In genomic region chr9:120344230-120344629, GRCh38 we compare ENCODE assay signal across 13 cellular contexts.
DNase-seq lines count a peak whose midpoint lies in the region; ATAC-seq and TF ChIP-seq lines count a peak whose summit lies in the region.
"Had no signal": no experiment of that assay in that cellular context is flagged by ENCODE, and none has a peak within 500 bp of the region (broad histone marks: within the 10 kb centered on the region; RNA-seq: fewer than 3 reads in every experiment).

No MANE protein-coding gene starts in this region.

- H3K4me1 ChIP-seq in ovary (ENCODE audit: insufficient read depth): no peaks in the 10 kb centered on the region
- H3K4me1 ChIP-seq: ascending aorta had no signal

- H3K36me3 Mint-ChIP-seq in HFFc6 (ENCODE audit: low read depth): no peaks in the 10 kb centered on the region
- H3K36me3 Mint-ChIP-seq in activated T-cell treated with anti-CD3 and anti-CD28 coated beads, Interleukin-2, amount 50 U/mL, for 4 hours (ENCODE audit: insufficient read depth): no peaks in the 10 kb centered on the region
- no peaks in the 10 kb centered on the region for H3K36me3 Mint-ChIP-seq in WTC11

- H3K4me3 ChIP-seq in ovary: no peak overlapping the region
- H3K4me3 ChIP-seq: ascending aorta had no signal

- TF ChIP-seq EP300 in ovary (IDR thresholded peaks at IDR 0.05): no peak

- H3K27ac ChIP-seq in ovary: no peak overlapping the region
- H3K27ac ChIP-seq: ascending aorta, C4-2B had no signal

- no peaks in the 10 kb centered on the region for H3K9me3 ChIP-seq in ovary
- H3K9me3 ChIP-seq: ascending aorta had no signal

- H3K9me3 Mint-ChIP-seq in HFFc6 (no peaks in the 10 kb centered on the region), WTC11 (no peaks in the 10 kb centered on the region; the same call in 1 of the 2 replicates)
- H3K9me3 Mint-ChIP-seq in activated T-cell treated with anti-CD3 and anti-CD28 coated beads, Interleukin-2, amount 50 U/mL, for 4 hours: no peaks in the 10 kb centered on the region

- WGBS in ovary, 3 donors: 72 to 90% (median 78%) methylated on average over 2 of the region's 2 CpGs

- DNase-seq in AG08395 (ENCODE audit: low spot score): peak; percentile 69
- DNase-seq in HFFc6: peak; percentile 67
- peak; percentile 92 for DNase-seq in amniotic epithelial cell (ENCODE audit: low read depth)
- DNase-seq in glomerular visceral epithelial cell (ENCODE audit: extremely low spot score): peak; percentile 73
- DNase-seq in ovary: no peak
- DNase-seq in activated T-cell treated with anti-CD3 and anti-CD28 coated beads, Interleukin-2, amount 50 U/mL, for 4 hours: no peak
- DNase-seq in WTC11 (ENCODE audit: low spot score): no peak
- DNase-seq in activated CD4-positive, alpha-beta T cell treated with anti-CD3 and anti-CD28 coated beads, Interleukin-2, amount 50 U/mL, for 48 hours: no peak
- DNase-seq: NCI-H2081 treated with DMSO at 0.1 percent for 48 hours; nephron progenitor cell; stimulated activated CD8-positive, alpha-beta memory T cell treated with anti-CD3 and anti-CD28 coated beads, Interleukin-4, amount 100 ng/mL, for 48 hours had no signal

- H3K4me1 Mint-ChIP-seq in HFFc6 (ENCODE audit: low read depth) (peaks cover 23% of the 10 kb centered on the region), WTC11 (peaks cover 5% of the 10 kb centered on the region)
- H3K4me1 Mint-ChIP-seq in activated T-cell treated with anti-CD3 and anti-CD28 coated beads, Interleukin-2, amount 50 U/mL, for 4 hours (ENCODE audit: low read depth): peaks cover 3% of the 10 kb centered on the region

- POLR2A ChIA-PET in WTC11 (lab: Charles Lee): no interaction called here

- H3K27me3 Mint-ChIP-seq in HFFc6 (ENCODE audit: insufficient read depth): peaks cover 4% of the 10 kb centered on the region; the same call in 1 of the 2 replicates
- H3K27me3 Mint-ChIP-seq in activated T-cell treated with anti-CD3 and anti-CD28 coated beads, Interleukin-2, amount 50 U/mL, for 4 hours (ENCODE audit: low read depth): peaks cover 2% of the 10 kb centered on the region
- H3K27me3 Mint-ChIP-seq in WTC11 (ENCODE audit: low read depth): no peaks in the 10 kb centered on the region; the same call in 1 of the 2 replicates

- H3K27me3 ChIP-seq in ovary: no peaks in the 10 kb centered on the region
- H3K27me3 ChIP-seq: ascending aorta had no signal

- CTCF ChIA-PET in WTC11 (lab: Charles Lee): no interaction called here

- TF ChIP-seq CTCF in HFFc6 (IDR thresholded peaks at IDR 0.05) (no peak; the same call in 1 of the 2 replicates), ovary (IDR thresholded peaks at IDR 0.05) (no peak), WTC11 (IDR thresholded peaks at IDR 0.05) (no peak)

- ATAC-seq in activated T-cell treated with anti-CD3 and anti-CD28 coated beads, Interleukin-2, amount 50 U/mL, for 4 hours: no peak
- ATAC-seq in WTC11: no peak

- H3K27ac Mint-ChIP-seq in HFFc6: no peak overlapping the region; the same call in 1 of the 2 replicates
- H3K27ac Mint-ChIP-seq in WTC11: no peak overlapping the region
- H3K27ac Mint-ChIP-seq: nephron progenitor cell had no signal

- H3K4me3 Mint-ChIP-seq in HFFc6 (no peak overlapping the region), WTC11 (no peak overlapping the region)
- no peak overlapping the region for H3K4me3 Mint-ChIP-seq in activated T-cell treated with anti-CD3 and anti-CD28 coated beads, Interleukin-2, amount 50 U/mL, for 4 hours
- H3K4me3 Mint-ChIP-seq: nephron progenitor cell had no signal

- no peak for TF ChIP-seq POLR2A in ovary (IDR thresholded peaks at IDR 0.05)

- intact Hi-C loops in ovary (cut with DNase I): no loop called here

- H3K36me3 ChIP-seq in ovary: no peaks in the 10 kb centered on the region
- H3K36me3 ChIP-seq: ascending aorta had no signal

TF ChIP-seq in WTC11, 78 proteins besides CTCF, POLR2A, EP300 and RAD21 (continues in another document):
- TF ChIP-seq ZNF671 (CRISPR knock-in tag; IDR thresholded peaks at IDR 0.05) (no peak), NFATC4 (CRISPR knock-in tag; IDR thresholded peaks at IDR 0.05) (no peak), ZNF281 (CRISPR knock-in tag; IDR thresholded peaks at IDR 0.05) (no peak), SMAD4 (CRISPR knock-in tag; IDR thresholded peaks at IDR 0.05) (no peak), PREB (CRISPR knock-in tag; IDR thresholded peaks at IDR 0.05; ENCODE audit: borderline replicate concordance) (no peak), CREM (CRISPR knock-in tag; IDR thresholded peaks at IDR 0.05) (no peak), GRHL2 (CRISPR knock-in tag; IDR thresholded peaks at IDR 0.05; ENCODE audit: insufficient replicate concordance, severe bottlenecking) (no peak), FOXJ3 (CRISPR knock-in tag; IDR thresholded peaks at IDR 0.05; ENCODE audit: borderline replicate concordance) (no peak)
- TF ChIP-seq, protein P1, sequence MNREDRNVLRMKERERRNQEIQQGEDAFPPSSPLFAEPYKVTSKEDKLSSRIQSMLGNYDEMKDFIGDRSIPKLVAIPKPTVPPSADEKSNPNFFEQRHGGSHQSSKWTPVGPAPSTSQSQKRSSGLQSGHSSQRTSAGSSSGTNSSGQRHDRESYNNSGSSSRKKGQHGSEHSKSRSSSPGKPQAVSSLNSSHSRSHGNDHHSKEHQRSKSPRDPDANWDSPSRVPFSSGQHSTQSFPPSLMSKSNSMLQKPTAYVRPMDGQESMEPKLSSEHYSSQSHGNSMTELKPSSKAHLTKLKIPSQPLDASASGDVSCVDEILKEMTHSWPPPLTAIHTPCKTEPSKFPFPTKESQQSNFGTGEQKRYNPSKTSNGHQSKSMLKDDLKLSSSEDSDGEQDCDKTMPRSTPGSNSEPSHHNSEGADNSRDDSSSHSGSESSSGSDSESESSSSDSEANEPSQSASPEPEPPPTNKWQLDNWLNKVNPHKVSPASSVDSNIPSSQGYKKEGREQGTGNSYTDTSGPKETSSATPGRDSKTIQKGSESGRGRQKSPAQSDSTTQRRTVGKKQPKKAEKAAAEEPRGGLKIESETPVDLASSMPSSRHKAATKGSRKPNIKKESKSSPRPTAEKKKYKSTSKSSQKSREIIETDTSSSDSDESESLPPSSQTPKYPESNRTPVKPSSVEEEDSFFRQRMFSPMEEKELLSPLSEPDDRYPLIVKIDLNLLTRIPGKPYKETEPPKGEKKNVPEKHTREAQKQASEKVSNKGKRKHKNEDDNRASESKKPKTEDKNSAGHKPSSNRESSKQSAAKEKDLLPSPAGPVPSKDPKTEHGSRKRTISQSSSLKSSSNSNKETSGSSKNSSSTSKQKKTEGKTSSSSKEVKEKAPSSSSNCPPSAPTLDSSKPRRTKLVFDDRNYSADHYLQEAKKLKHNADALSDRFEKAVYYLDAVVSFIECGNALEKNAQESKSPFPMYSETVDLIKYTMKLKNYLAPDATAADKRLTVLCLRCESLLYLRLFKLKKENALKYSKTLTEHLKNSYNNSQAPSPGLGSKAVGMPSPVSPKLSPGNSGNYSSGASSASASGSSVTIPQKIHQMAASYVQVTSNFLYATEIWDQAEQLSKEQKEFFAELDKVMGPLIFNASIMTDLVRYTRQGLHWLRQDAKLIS (CRISPR knock-in tag; IDR thresholded peaks at IDR 0.05; ENCODE audit: borderline replicate concordance): no peak
- TF ChIP-seq, protein P2, sequence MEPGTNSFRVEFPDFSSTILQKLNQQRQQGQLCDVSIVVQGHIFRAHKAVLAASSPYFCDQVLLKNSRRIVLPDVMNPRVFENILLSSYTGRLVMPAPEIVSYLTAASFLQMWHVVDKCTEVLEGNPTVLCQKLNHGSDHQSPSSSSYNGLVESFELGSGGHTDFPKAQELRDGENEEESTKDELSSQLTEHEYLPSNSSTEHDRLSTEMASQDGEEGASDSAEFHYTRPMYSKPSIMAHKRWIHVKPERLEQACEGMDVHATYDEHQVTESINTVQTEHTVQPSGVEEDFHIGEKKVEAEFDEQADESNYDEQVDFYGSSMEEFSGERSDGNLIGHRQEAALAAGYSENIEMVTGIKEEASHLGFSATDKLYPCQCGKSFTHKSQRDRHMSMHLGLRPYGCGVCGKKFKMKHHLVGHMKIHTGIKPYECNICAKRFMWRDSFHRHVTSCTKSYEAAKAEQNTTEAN (CRISPR knock-in tag; IDR thresholded peaks at IDR 0.05): no peak
- TF ChIP-seq, protein P3, sequence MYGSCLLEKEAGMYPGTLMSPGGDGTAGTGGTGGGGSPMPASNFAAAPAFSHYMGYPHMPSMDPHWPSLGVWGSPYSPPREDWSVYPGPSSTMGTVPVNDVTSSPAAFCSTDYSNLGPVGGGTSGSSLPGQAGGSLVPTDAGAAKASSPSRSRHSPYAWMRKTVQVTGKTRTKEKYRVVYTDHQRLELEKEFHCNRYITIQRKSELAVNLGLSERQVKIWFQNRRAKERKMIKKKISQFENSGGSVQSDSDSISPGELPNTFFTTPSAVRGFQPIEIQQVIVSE (CRISPR knock-in tag; IDR thresholded peaks at IDR 0.05; ENCODE audit: borderline replicate concordance): no peak

Comparison
In these comparisons a context has a peak if more than half of its experiments do, and no peak if none do; other contexts are left out.
1. DNase-seq: peak in AG08395 (single experiment), HFFc6 (single experiment), amniotic epithelial cell (single experiment) and glomerular visceral epithelial cell (single experiment); none in ovary (0 of 5), activated T-cell treated with anti-CD3 and anti-CD28 coated beads, Interleukin-2, amount 50 U/mL, for 4 hours (single experiment), WTC11 (single experiment) and activated CD4-positive, alpha-beta T cell treated with anti-CD3 and anti-CD28 coated beads, Interleukin-2, amount 50 U/mL, for 48 hours (0 of 2).